14 cellular contexts compared by ENCODE assay signal in the genomic region with DNA sequence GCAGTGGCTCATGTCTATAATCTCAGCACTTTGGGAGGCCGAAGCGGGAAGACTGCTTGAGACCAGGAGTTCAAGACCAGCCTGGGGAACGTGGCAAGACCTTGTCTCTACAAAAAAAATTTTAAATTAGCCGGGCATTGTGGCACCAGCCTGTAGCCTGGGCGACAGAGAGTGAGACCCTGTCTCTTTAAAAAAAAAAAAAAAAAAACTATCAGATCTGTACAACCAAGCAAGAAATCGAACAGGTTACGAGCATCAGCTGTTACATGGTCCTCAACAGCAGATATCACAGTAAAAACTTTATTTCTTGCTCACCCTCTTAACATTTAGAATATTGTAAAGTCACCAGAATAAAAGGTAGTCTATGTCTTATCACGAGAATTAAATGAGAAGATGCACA. TPM values are rescaled to one million over a fixed set of nuclear protein-coding genes. Genes with fewer than 3 reads are reported as not detected.
DNase-seq lines count a peak whose midpoint lies in the region; ATAC-seq, FAIRE-seq and TF ChIP-seq lines count a peak whose summit lies in the region.
"Had no signal": no experiment of that assay in that cellular context is flagged by ENCODE, and none has a peak within 500 bp of the region (broad histone marks: within the 10 kb centered on the region; RNA-seq: fewer than 3 reads in every experiment).

No MANE protein-coding gene starts in this region.

- H3K27ac ChIP-seq in SK-N-SH (ENCODE audit: low read depth in 2 of 2, low read length in 1 of 2): no peak overlapping the region
- H3K27ac ChIP-seq in dorsolateral prefrontal cortex: no peak overlapping the region

- no peaks in the 10 kb centered on the region for H4K20me1 ChIP-seq in SK-N-SH (ENCODE audit: insufficient read depth)

- no peak for FAIRE-seq in D721Med (lab: Jason Lieb, UNC)
- FAIRE-seq: A204.1 had no signal

- TF ChIP-seq EP300 in SK-N-SH (IDR thresholded peaks at IDR 0.05; ENCODE audit: borderline replicate concordance in 1 of 2, low read depth in 1 of 2, low read length in 1 of 2): no peak

- DNase-seq in SK-N-SH (no peak), LNCaP clone FGC (ENCODE audit: low read depth) (no peak), dorsolateral prefrontal cortex (no peak), NCI-H1694 treated with DMSO at 0.1 percent for 48 hours (lab: John Stamatoyannopoulos, UW) (no peak), D721Med (ENCODE audit: insufficient read length, low spot score) (no peak)
- DNase-seq: mucosa of descending colon; RPMI8226; stimulated activated CD4-positive, alpha-beta T cell treated with anti-CD3 and anti-CD28 coated beads, Interleukin-4, amount 100 ng/mL, for 1 hour; upper lobe of left lung had no signal

- no peaks in the 10 kb centered on the region for H3F3A ChIP-seq in SK-N-SH (replicated peaks; ENCODE audit: insufficient read depth)

- H3K79me2 ChIP-seq in SK-N-SH (ENCODE audit: insufficient read depth): peaks cover 53% of the 10 kb centered on the region

- H2AFZ ChIP-seq in SK-N-SH (ENCODE audit: low read depth) (no peak overlapping the region), neuron (ENCODE audit: low read depth, low read length) (no peak overlapping the region)

- CTCF ChIA-PET in SK-N-SH (lab: Yijun Ruan, JAX): interaction anchor here (1.2 to 1.4 kb wide), 2 partner anchors 9 to 24 kb away, joined by 3 read pairs; no protein-coding TSS in a partner anchor

- no peak for TF ChIP-seq RAD21 in SK-N-SH (IDR thresholded peaks at IDR 0.05; ENCODE audit: low read length)

- H3K4me2 ChIP-seq in SK-N-SH: peak overlapping the region; percentile 68

- 74% methylated on average over 8 of the region's 8 CpGs for WGBS in SK-N-SH (ENCODE audit: low lambda C conversion rate)

- H3K4me1 ChIP-seq in SK-N-SH (ENCODE audit: control insufficient read depth in 1 of 2, insufficient read depth in 2 of 2, low read depth in 1 of 2, low read length in 1 of 2) (peaks cover 9 to 19% of the 10 kb centered on the region in 2 experiments; a peak in 3 of 4 replicates), neuron (ENCODE audit: insufficient read depth, low read length) (peaks cover 17% of the 10 kb centered on the region)

- ATAC-seq in SK-N-SH treated with all-trans-retinoic acid at 6 μM for 48 hours (no peak), HG03045 (IDR thresholded peaks at IDR 0.05; ENCODE audit: unreplicated experiment) (no peak)
- ATAC-seq: gastroesophageal sphincter, mucosa of descending colon had no signal

- H3K4me3 ChIP-seq in SK-N-SH (ENCODE audit: low read depth in 2 of 2, low read length in 1 of 2): peak overlapping the region; percentile 80 to 94; a peak in 2 of 4 replicates
- H3K4me3 ChIP-seq in LNCaP clone FGC (ENCODE audit: low read depth, low read length): peak overlapping the region; percentile 82
- H3K4me3 ChIP-seq in dorsolateral prefrontal cortex: peak overlapping the region in 36 of 59 donors; percentile 75 to 100 (median 99)
- peak overlapping the region; percentile 82 for H3K4me3 ChIP-seq in neuron (ENCODE audit: low read length)
- H3K4me3 ChIP-seq: mucosa of descending colon had no signal

- POLR2A ChIA-PET in SK-N-SH (lab: Yijun Ruan, JAX): no interaction called here

- H3K9me3 ChIP-seq in SK-N-SH: no peaks in the 10 kb centered on the region
- no peaks in the 10 kb centered on the region for H3K9me3 ChIP-seq in neuron (ENCODE audit: low read length)
- H3K9me3 ChIP-seq: gastroesophageal sphincter, mucosa of descending colon, upper lobe of left lung had no signal

- H3K36me3 ChIP-seq in SK-N-SH (replicated peaks in 1 of 2; ENCODE audit: control insufficient read depth in 1 of 2, insufficient read depth in 2 of 2, low read length in 1 of 2) (peaks cover 17 to 25% of the 10 kb centered on the region in 2 experiments), neuron (ENCODE audit: insufficient read depth, low read length) (peaks cover 18% of the 10 kb centered on the region)

- H3K27me3 ChIP-seq in SK-N-SH (ENCODE audit: insufficient read depth) (no peaks in the 10 kb centered on the region), dorsolateral prefrontal cortex (no peaks in the 10 kb centered on the region), neuron (ENCODE audit: insufficient read depth, low read length) (no peaks in the 10 kb centered on the region)
- H3K27me3 ChIP-seq: gastroesophageal sphincter, upper lobe of left lung had no signal

- peak overlapping the region; percentile 95; the same call in 1 of the 2 replicates for H3K9ac ChIP-seq in SK-N-SH

- intact Hi-C loops in dorsolateral prefrontal cortex (cut with DNase I): loop anchor here in 1 of 2 donors (5.0 kb wide), 1 partner anchor 51 kb away; a partner anchor contains a TSS

- TF ChIP-seq CTCF in SK-N-SH (IDR thresholded peaks at IDR 0.05) (no peak), LNCaP clone FGC (IDR thresholded peaks at IDR 0.05; ENCODE audit: control insufficient read depth, extremely low read depth, insufficient read depth) (no peak), dorsolateral prefrontal cortex (IDR thresholded peaks at IDR 0.05 in 54 of 56, conservative IDR thresholded peaks at IDR 0.05 in 2 of 56; ENCODE audit: low read depth in 1 of 56, partially characterized antibody in 56 of 56) (no peak), D721Med (IDR thresholded peaks at IDR 0.05; ENCODE audit: insufficient read depth, missing control alignments) (no peak)

- no peaks in the 10 kb centered on the region for H3K9me2 ChIP-seq in SK-N-SH

TF ChIP-seq in SK-N-SH, 30 proteins besides CTCF, POLR2A, EP300 and RAD21:
- TF ChIP-seq, protein P1, sequence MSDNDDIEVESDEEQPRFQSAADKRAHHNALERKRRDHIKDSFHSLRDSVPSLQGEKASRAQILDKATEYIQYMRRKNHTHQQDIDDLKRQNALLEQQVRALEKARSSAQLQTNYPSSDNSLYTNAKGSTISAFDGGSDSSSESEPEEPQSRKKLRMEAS (IDR thresholded peaks at IDR 0.05; ENCODE audit: low read depth): no peak

TF ChIP-seq in SK-N-SH treated with all-trans-retinoic acid at 6 μM for 48 hours, 23 proteins besides CTCF, POLR2A, EP300 and RAD21:
- no peak for TF ChIP-seq ZNF8 (CRISPR knock-in tag; IDR thresholded peaks at IDR 0.05)
- TF ChIP-seq, protein P2, sequence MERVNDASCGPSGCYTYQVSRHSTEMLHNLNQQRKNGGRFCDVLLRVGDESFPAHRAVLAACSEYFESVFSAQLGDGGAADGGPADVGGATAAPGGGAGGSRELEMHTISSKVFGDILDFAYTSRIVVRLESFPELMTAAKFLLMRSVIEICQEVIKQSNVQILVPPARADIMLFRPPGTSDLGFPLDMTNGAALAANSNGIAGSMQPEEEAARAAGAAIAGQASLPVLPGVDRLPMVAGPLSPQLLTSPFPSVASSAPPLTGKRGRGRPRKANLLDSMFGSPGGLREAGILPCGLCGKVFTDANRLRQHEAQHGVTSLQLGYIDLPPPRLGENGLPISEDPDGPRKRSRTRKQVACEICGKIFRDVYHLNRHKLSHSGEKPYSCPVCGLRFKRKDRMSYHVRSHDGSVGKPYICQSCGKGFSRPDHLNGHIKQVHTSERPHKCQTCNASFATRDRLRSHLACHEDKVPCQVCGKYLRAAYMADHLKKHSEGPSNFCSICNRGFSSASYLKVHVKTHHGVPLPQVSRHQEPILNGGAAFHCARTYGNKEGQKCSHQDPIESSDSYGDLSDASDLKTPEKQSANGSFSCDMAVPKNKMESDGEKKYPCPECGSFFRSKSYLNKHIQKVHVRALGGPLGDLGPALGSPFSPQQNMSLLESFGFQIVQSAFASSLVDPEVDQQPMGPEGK (CRISPR knock-in tag; IDR thresholded peaks at IDR 0.05; ENCODE audit: borderline replicate concordance): no peak

RNA-seq across cellular contexts. Expression of a gene that starts 1.5 kb away (rescaled TPM):
- polyA plus RNA-seq in SK-N-SH (2012; rRNA removed): 10.9 and 14.8 TPM in 2 replicates
- 14.1 and 14.4 TPM in 2 replicates for polyA plus RNA-seq in SK-N-SH (2012; cell fraction: cytosol; rRNA removed)
- 8.5 and 17.0 TPM in 2 replicates for polyA plus RNA-seq in SK-N-SH (2012; cell fraction: nucleus; rRNA removed)
- 10 to 100 TPM; 32.4 to 66.3 (median 46.5) TPM for total RNA-seq in dorsolateral prefrontal cortex

RNA-seq across cellular contexts. Expression of a gene that starts 51.9 kb away (rescaled TPM):
- 5.7 and 7.4 TPM in 2 replicates for polyA plus RNA-seq in SK-N-SH (2012; rRNA removed)
- polyA plus RNA-seq in SK-N-SH (2012; cell fraction: cytosol; rRNA removed): 6.8 and 7.7 TPM in 2 replicates
- polyA plus RNA-seq in SK-N-SH (2012; cell fraction: nucleus; rRNA removed): 6.9 and 9.0 TPM in 2 replicates
- 10 to 100 TPM in 118 of 120 experiments, 1 to 10 TPM in 2; 8.5 to 25.0 (median 15.5) TPM for total RNA-seq in dorsolateral prefrontal cortex
